29 cellular contexts compared by ENCODE assay signal in genomic region chr7:99971242-99971641, GRCh38. TPM values are rescaled to one million over a fixed set of nuclear protein-coding genes. Genes with fewer than 3 reads are reported as not detected.
A peak's percentile ranks its signal among the peaks of the same experiment; 100 is the strongest.
DNase-seq lines count a peak whose midpoint lies in the region; ATAC-seq and TF ChIP-seq lines count a peak whose summit lies in the region.
"Had no signal": no experiment of that assay in that cellular context is flagged by ENCODE, and none has a peak within 500 bp of the region (broad histone marks: within the 10 kb centered on the region; RNA-seq: fewer than 3 reads in every experiment).

No MANE protein-coding gene starts in this region.

- H3K27me3 Mint-ChIP-seq in activated CD8-positive, alpha-beta memory T cell treated with anti-CD3 and anti-CD28 coated beads, Interleukin-2, amount 10 ng/mL, durations not matched to agents 7 days and 5 days, result peaks cover 30% of the 10 kb centered on the region

- dilution Hi-C loops in mammary epithelial cell (cut with HindIII; ENCODE audit: low sequenced_read_pairs), result no loop called here

- H3K79me2 ChIP-seq in mammary epithelial cell (ENCODE audit: insufficient read depth, low read length), result no peaks in the 10 kb centered on the region

- H3K36me3 Mint-ChIP-seq in activated CD8-positive, alpha-beta memory T cell treated with anti-CD3 and anti-CD28 coated beads, Interleukin-2, amount 10 ng/mL, durations not matched to agents 7 days and 5 days, result no peaks in the 10 kb centered on the region
- H3K36me3 Mint-ChIP-seq: CD14-positive monocyte; CD4-positive, alpha-beta memory T cell; CD4-positive, CD25-positive, alpha-beta regulatory T cell; CD8-positive, alpha-beta memory T cell had no signal

- H3K4me1 ChIP-seq in breast epithelium (no peaks in the 10 kb centered on the region), mammary epithelial cell (ENCODE audit: insufficient read depth, low read length) (no peaks in the 10 kb centered on the region), right lobe of liver (peaks cover 0 to 47% (median 14%) of the 10 kb centered on the region in 4 donors), upper lobe of right lung (no peaks in the 10 kb centered on the region)
- H3K4me1 ChIP-seq: BE2C, BLaER1 had no signal

- DNase-seq in breast epithelium (ENCODE audit: low spot score in 2 of 2) (no peak), mammary epithelial cell (no peak), left lobe of liver (ENCODE audit: low spot score) (no peak), right lobe of liver (peak in 1 of 3 donors; percentile 61), upper lobe of right lung (peak; percentile 18), NOMO-1 treated with dmso at 0.1 percent for 144 hours (lab: John Stamatoyannopoulos, UW; ENCODE audit: unreplicated experiment) (no peak)
- DNase-seq in activated CD8-positive, alpha-beta memory T cell treated with anti-CD3 and anti-CD28 coated beads, Interleukin-2, amount 10 ng/mL, durations not matched to agents 7 days and 5 days, result no peak
- DNase-seq: 8988T; ACHN; BE2C; C1 segment of cervical spinal cord; CD4-positive, alpha-beta memory T cell; CD4-positive, CD25-positive, alpha-beta regulatory T cell; CD8-positive, alpha-beta memory T cell; COR-L47; DMS 273 treated with DMSO at 0.1 percent for 48 hours; DMS153; DMS53; DMS79; DND-41; EL; GDM1 had no signal

- ATAC-seq in left lobe of liver (peak; percentile 38), right lobe of liver (peak; percentile 4 to 32 (median 19)), upper lobe of right lung (no peak)
- no peak for ATAC-seq in activated CD8-positive, alpha-beta memory T cell treated with anti-CD3 and anti-CD28 coated beads, Interleukin-2, amount 10 ng/mL, durations not matched to agents 7 days and 5 days
- ATAC-seq: GM12878 had no signal

- no peak overlapping the region for H3K9ac ChIP-seq in mammary epithelial cell (ENCODE audit: insufficient read depth, low read length)
- H3K9ac ChIP-seq: BLaER1 had no signal

- TF ChIP-seq CTCF in breast epithelium (IDR thresholded peaks at IDR 0.05) (no peak), mammary epithelial cell (conservative IDR thresholded peaks at IDR 0.05 in 1 of 2, IDR thresholded peaks at IDR 0.05 in 1 of 2; ENCODE audit: extremely low read depth in 1 of 2, insufficient read depth in 1 of 2, low read depth in 1 of 2, low read length in 2 of 2) (no peak), right lobe of liver (IDR thresholded peaks at IDR 0.05) (no peak), upper lobe of right lung (IDR thresholded peaks at IDR 0.05) (no peak)

- H3K9me3 Mint-ChIP-seq in activated CD8-positive, alpha-beta memory T cell treated with anti-CD3 and anti-CD28 coated beads, Interleukin-2, amount 10 ng/mL, durations not matched to agents 7 days and 5 days (ENCODE audit: low read depth), result no peaks in the 10 kb centered on the region
- H3K9me3 Mint-ChIP-seq: CD4-positive, alpha-beta memory T cell; CD4-positive, CD25-positive, alpha-beta regulatory T cell had no signal

- 89% methylated on average over 3 of the region's 4 CpGs for WGBS in mammary epithelial cell (ENCODE audit: low coverage, missing lambda C conversion rate)
- WGBS in right lobe of liver (ENCODE audit: insufficient coverage, low coverage, low lambda C conversion rate, missing lambda C conversion rate), result no CpG with 5 or more reads among the region's 4 CpGs

- H3K4me3 Mint-ChIP-seq in activated CD8-positive, alpha-beta memory T cell treated with anti-CD3 and anti-CD28 coated beads, Interleukin-2, amount 10 ng/mL, durations not matched to agents 7 days and 5 days, result no peak overlapping the region
- H3K4me3 Mint-ChIP-seq: CD14-positive monocyte; CD4-positive, alpha-beta memory T cell; CD4-positive, CD25-positive, alpha-beta regulatory T cell; CD8-positive, alpha-beta memory T cell had no signal

- H3K36me3 ChIP-seq in breast epithelium (no peaks in the 10 kb centered on the region), mammary epithelial cell (ENCODE audit: insufficient read depth, low read length) (no peaks in the 10 kb centered on the region), right lobe of liver (peaks cover 0 to 52% (median 17%) of the 10 kb centered on the region in 4 donors), upper lobe of right lung (no peaks in the 10 kb centered on the region)
- H3K36me3 ChIP-seq: BE2C, BLaER1 had no signal

- in situ Hi-C loops in mammary epithelial cell (cut with MboI; ENCODE audit: low sequenced_read_pairs in 2 of 2), result no loop called here

- TF ChIP-seq POLR2A in breast epithelium (IDR thresholded peaks at IDR 0.05) (no peak), right lobe of liver (IDR thresholded peaks at IDR 0.05) (no peak)

- H3K27ac ChIP-seq in breast epithelium, result peak overlapping the region; percentile 10 to 67
- H3K27ac ChIP-seq in mammary epithelial cell (ENCODE audit: insufficient read depth, low read depth, low read length), result no peak overlapping the region
- peak overlapping the region in 1 of 3 donors; percentile 89 for H3K27ac ChIP-seq in right lobe of liver
- H3K27ac ChIP-seq in upper lobe of right lung, result no peak overlapping the region
- H3K27ac ChIP-seq: BLaER1 had no signal

- BruUV-seq in mammary epithelial cell (replicated peaks; lab: Mats Ljungman, UMichigan), result no TSS peak

- no peak overlapping the region for H3K4me2 ChIP-seq in mammary epithelial cell (ENCODE audit: insufficient read depth, low read depth, low read length)
- H3K4me2 ChIP-seq: BLaER1 had no signal

- H3K4me3 ChIP-seq in breast epithelium (peak overlapping the region in 2 of 3 donors; percentile 61 to 67), mammary epithelial cell (replicated peaks in 1 of 3; ENCODE audit: insufficient read depth in 1 of 3, low read depth in 2 of 3, low read length in 3 of 3) (no peak overlapping the region), right lobe of liver (no peak overlapping the region), upper lobe of right lung (no peak overlapping the region)
- H3K4me3 ChIP-seq: BLaER1, GM12878 had no signal

- no peaks in the 10 kb centered on the region for H4K20me1 ChIP-seq in mammary epithelial cell (ENCODE audit: insufficient read depth, low read length)
- H4K20me1 ChIP-seq: BLaER1 had no signal

- no peaks in the 10 kb centered on the region for H3K4me1 Mint-ChIP-seq in activated CD8-positive, alpha-beta memory T cell treated with anti-CD3 and anti-CD28 coated beads, Interleukin-2, amount 10 ng/mL, durations not matched to agents 7 days and 5 days
- H3K4me1 Mint-ChIP-seq: CD14-positive monocyte; CD4-positive, alpha-beta memory T cell; CD4-positive, CD25-positive, alpha-beta regulatory T cell; CD8-positive, alpha-beta memory T cell had no signal

- H2AFZ ChIP-seq in mammary epithelial cell (ENCODE audit: low read depth, low read length), result no peak overlapping the region

- no peak overlapping the region for H3K27ac Mint-ChIP-seq in activated CD8-positive, alpha-beta memory T cell treated with anti-CD3 and anti-CD28 coated beads, Interleukin-2, amount 10 ng/mL, durations not matched to agents 7 days and 5 days
- H3K27ac Mint-ChIP-seq: CD4-positive, CD25-positive, alpha-beta regulatory T cell had no signal

- no peaks in the 10 kb centered on the region for H3K27me3 ChIP-seq in breast epithelium
- no peaks in the 10 kb centered on the region for H3K27me3 ChIP-seq in mammary epithelial cell (ENCODE audit: insufficient read depth, low read length)
- no peaks in the 10 kb centered on the region for H3K27me3 ChIP-seq in right lobe of liver
- H3K27me3 ChIP-seq in upper lobe of right lung, result peaks cover under 1% of the 10 kb centered on the region
- H3K27me3 ChIP-seq: BLaER1 had no signal

- intact Hi-C loops in breast epithelium (cut with DNase I; ENCODE audit: low total_unique reads) (no loop called here), mammary epithelial cell (cut with micrococcal nuclease) (no loop called here), right lobe of liver (cut with DNase I) (no loop called here), upper lobe of right lung (cut with DNase I) (no loop called here)

- CTCF ChIA-PET in mammary epithelial cell (lab: Charles Lee; ENCODE audit: low non-redundant PET), result no interaction called here
- CTCF ChIA-PET in activated CD8-positive, alpha-beta memory T cell treated with anti-CD3 and anti-CD28 coated beads, Interleukin-2, amount 10 ng/mL, durations not matched to agents 7 days and 5 days (lab: Charles Lee), result no interaction called here

- H3K9me3 ChIP-seq in breast epithelium, result no peaks in the 10 kb centered on the region
- no peaks in the 10 kb centered on the region for H3K9me3 ChIP-seq in mammary epithelial cell (replicated peaks; ENCODE audit: insufficient read depth, low read length)
- H3K9me3 ChIP-seq in right lobe of liver, result no peaks in the 10 kb centered on the region
- H3K9me3 ChIP-seq in upper lobe of right lung, result no peaks in the 10 kb centered on the region
- H3K9me3 ChIP-seq: BE2C, BLaER1 had no signal

RNA-seq across cellular contexts. Expression of gene AZGP1, which starts 4.6 kb away (rescaled TPM):
- total RNA-seq in breast epithelium (1,000 to 10,000 TPM in 2 of 3 donors, 10 to 100 TPM in 1; 40.0 to 4,981 (median 3,161) TPM), mammary epithelial cell (1 to 10 TPM in 1 of 2 donors, not detected in 1; 9.3 TPM), left lobe of liver (2,337 TPM), right lobe of liver (1,000 to 10,000 TPM in 4 of 6 experiments, 100 to 1,000 TPM in 2; 762 to 2,105 (median 1,328) TPM), upper lobe of right lung (87.7 TPM)
- polyA plus RNA-seq in mammary epithelial cell, result 0.14 TPM
- polyA minus RNA-seq in mammary epithelial cell, result not detected
- not detected for total RNA-seq in activated CD8-positive, alpha-beta memory T cell treated with anti-CD3 and anti-CD28 coated beads, Interleukin-2, amount 10 ng/mL, durations not matched to agents 7 days and 5 days
- total RNA-seq: A673; CD4-positive, alpha-beta memory T cell; CD4-positive, CD25-positive, alpha-beta regulatory T cell; CD8-positive, alpha-beta memory T cell; G401 had no signal
- polyA plus RNA-seq: AG04450; CD14-positive monocyte; CD4-positive, alpha-beta memory T cell; CD4-positive, CD25-positive, alpha-beta regulatory T cell; CD8-positive, alpha-beta memory T cell had no signal

RNA-seq across cellular contexts. Expression of gene GJC3, which starts 41.8 kb away (rescaled TPM):
- total RNA-seq in breast epithelium, result 10 to 100 TPM in 1 of 3 donors, 1 to 10 TPM in 1, under 1 TPM in 1; 0.80 to 25.6 (median 6.6) TPM
- under 1 TPM in 1 of 2 donors, not detected in 1; 0.38 TPM for total RNA-seq in mammary epithelial cell
- polyA plus RNA-seq in mammary epithelial cell, result 0.11 TPM
- polyA minus RNA-seq in mammary epithelial cell, result not detected
- 0.86 TPM for total RNA-seq in left lobe of liver
- total RNA-seq in right lobe of liver, result under 1 TPM; 0.17 to 0.86 (median 0.44) TPM
- total RNA-seq in upper lobe of right lung, result not detected
- not detected for total RNA-seq in activated CD8-positive, alpha-beta memory T cell treated with anti-CD3 and anti-CD28 coated beads, Interleukin-2, amount 10 ng/mL, durations not matched to agents 7 days and 5 days
- total RNA-seq: A673, Daoy, G401 had no signal
- polyA plus RNA-seq: AG04450; CD14-positive monocyte; CD8-positive, alpha-beta memory T cell had no signal

RNA-seq across cellular contexts. Expression of gene ZKSCAN1, which starts 44.2 kb away (rescaled TPM):
- total RNA-seq in breast epithelium (10 to 100 TPM; 30.6 to 65.1 (median 52.4) TPM), mammary epithelial cell (10 to 100 TPM; 42.7 to 80.8 TPM), left lobe of liver (99.9 TPM), right lobe of liver (100 to 1,000 TPM in 2 of 6 experiments, 10 to 100 TPM in 4; 24.5 to 147 (median 80.1) TPM), upper lobe of right lung (57.5 TPM)
- 15.2 TPM for polyA plus RNA-seq in mammary epithelial cell
- polyA minus RNA-seq in mammary epithelial cell, result 72.0 TPM
- total RNA-seq in activated CD8-positive, alpha-beta memory T cell treated with anti-CD3 and anti-CD28 coated beads, Interleukin-2, amount 10 ng/mL, durations not matched to agents 7 days and 5 days, result 10 to 100 TPM; 55.5 to 58.6 TPM

RNA-seq across cellular contexts. Expression of gene TRIM4, which starts 51.9 kb away (rescaled TPM):
- total RNA-seq in breast epithelium (10 to 100 TPM; 46.1 to 65.9 (median 57.7) TPM), mammary epithelial cell (10 to 100 TPM; 23.2 to 24.5 TPM), left lobe of liver (13.7 TPM), right lobe of liver (10 to 100 TPM; 13.3 to 22.6 (median 16.3) TPM), upper lobe of right lung (32.6 TPM)
- polyA plus RNA-seq in mammary epithelial cell, result 10.5 TPM
- 9.8 TPM for polyA minus RNA-seq in mammary epithelial cell
- 10 to 100 TPM; 26.4 to 26.7 TPM for total RNA-seq in activated CD8-positive, alpha-beta memory T cell treated with anti-CD3 and anti-CD28 coated beads, Interleukin-2, amount 10 ng/mL, durations not matched to agents 7 days and 5 days

Comparison
In these comparisons a context has a peak if more than half of its experiments do, and no peak if none do; other contexts are left out.
1. H3K27ac ChIP-seq: peak in breast epithelium (2 of 2); none in mammary epithelial cell (single experiment) and upper lobe of right lung (single experiment).
2. H3K4me3 ChIP-seq: peak in breast epithelium (2 of 3); none in mammary epithelial cell (0 of 3), right lobe of liver (0 of 3) and upper lobe of right lung (single experiment).
3. ATAC-seq: peak in left lobe of liver (single experiment) and right lobe of liver (4 of 4); none in upper lobe of right lung (single experiment) and activated CD8-positive, alpha-beta memory T cell treated with anti-CD3 and anti-CD28 coated beads, Interleukin-2, amount 10 ng/mL, durations not matched to agents 7 days and 5 days (single experiment).